21 cellular contexts compared by ENCODE assay signal in genomic region chr18:77119851-77120491, GRCh38. TPM values are rescaled to one million over a fixed set of nuclear protein-coding genes. Genes with fewer than 3 reads are reported as not detected.
A peak's percentile ranks its signal among the peaks of the same experiment; 100 is the strongest.
DNase-seq lines count a peak whose midpoint lies in the region; ATAC-seq and TF ChIP-seq lines count a peak whose summit lies in the region.
"Had no signal": no experiment of that assay in that cellular context is flagged by ENCODE, and none has a peak within 500 bp of the region (broad histone marks: within the 10 kb centered on the region; RNA-seq: fewer than 3 reads in every experiment).

No MANE protein-coding gene starts in this region.

- POLR2A ChIA-PET in WTC11 (lab: Charles Lee), result no interaction called here

- H3K4me1 Mint-ChIP-seq in stimulated activated naive CD8-positive, alpha-beta T cell treated with anti-CD3 and anti-CD28 coated beads, Interleukin-15, Interleukin-2, amounts not matched to agents 100 ng/mL and 50 ng/mL, for 24 hours (ENCODE audit: low read depth), result peaks cover 88% of the 10 kb centered on the region
- peaks cover 63% of the 10 kb centered on the region for H3K4me1 Mint-ChIP-seq in WTC11

- WGBS in smooth muscle cell (ENCODE audit: low lambda C conversion rate), result 92% methylated on average over 23 of the region's 23 CpGs

- no peak for DNase-seq in stimulated activated naive CD8-positive, alpha-beta T cell treated with anti-CD3 and anti-CD28 coated beads, Interleukin-15, Interleukin-2, amounts not matched to agents 100 U/mL and 50 U/mL, for 24 hours
- DNase-seq in WTC11 (ENCODE audit: low spot score) (no peak), left lobe of liver (ENCODE audit: low spot score) (peak; percentile 31), vagina (ENCODE audit: extremely low spot score in 2 of 2) (peak; percentile 67 to 79), HAP-1 (ENCODE audit: low spot score in 2 of 2) (no peak), smooth muscle cell (lab: John Stamatoyannopoulos, UW; ENCODE audit: unreplicated experiment) (no peak)
- DNase-seq: activated CD4-positive, CD25-positive, alpha-beta regulatory T cell; Caco-2; erythroblast; GM23248; NCI-H1694 treated with DMSO at 0.1 percent for 48 hours; NCI-H345; NK-92 treated with Interleukin-12 subunit alpha and Interleukin-12 subunit beta, amount 100 ng/mL, for 24 hours; stimulated activated CD4-positive, alpha-beta T cell treated with anti-CD3 and anti-CD28 coated beads, Interleukin-2, amount 100 ng/mL, for 24 hours; substantia nigra had no signal

- no peak overlapping the region for H3K27ac ChIP-seq in vagina
- no peak overlapping the region for H3K27ac ChIP-seq in smooth muscle cell (ENCODE audit: low read depth)
- H3K27ac ChIP-seq: GM23248, left lung had no signal

- ATAC-seq in stimulated activated naive CD8-positive, alpha-beta T cell treated with anti-CD3 and anti-CD28 coated beads, Interleukin-15, Interleukin-2, amounts not matched to agents 100 U/mL and 50 U/mL, for 24 hours, result no peak
- ATAC-seq in WTC11 (peak; percentile 24; the same call in 1 of the 2 replicates), left lobe of liver (no peak), HG02970 (IDR thresholded peaks at IDR 0.05; ENCODE audit: low FRiP score, unreplicated experiment) (no peak)
- ATAC-seq: left lung, pancreas had no signal

- H3K27ac Mint-ChIP-seq in stimulated activated naive CD8-positive, alpha-beta T cell treated with anti-CD3 and anti-CD28 coated beads, Interleukin-15, Interleukin-2, amounts not matched to agents 100 ng/mL and 50 ng/mL, for 24 hours, result peak overlapping the region; percentile 16
- peak overlapping the region; percentile 53; the same call in 1 of the 2 replicates for H3K27ac Mint-ChIP-seq in WTC11
- H3K27ac Mint-ChIP-seq: T-helper 1 cell treated with Interleukin-12 subunit alpha and Interleukin-12 subunit beta and Interleukin-4 antibody, amounts not matched to agents 30 μg/mL and 1 μg/mL, for 36 hours had no signal

- H3K4me3 ChIP-seq in vagina (no peak overlapping the region), HAP-1 (no peak overlapping the region), smooth muscle cell (no peak overlapping the region)
- H3K4me3 ChIP-seq: GM23248, left lung, pancreas had no signal

- H3K36me3 ChIP-seq in vagina (no peaks in the 10 kb centered on the region), HAP-1 (replicated peaks) (no peaks in the 10 kb centered on the region), smooth muscle cell (ENCODE audit: low read depth) (no peaks in the 10 kb centered on the region)
- H3K36me3 ChIP-seq: pancreas had no signal

- H3K79me2 ChIP-seq in smooth muscle cell (ENCODE audit: low read depth), result no peaks in the 10 kb centered on the region

- peaks cover 55% of the 10 kb centered on the region for H3K36me3 Mint-ChIP-seq in stimulated activated naive CD8-positive, alpha-beta T cell treated with anti-CD3 and anti-CD28 coated beads, Interleukin-15, Interleukin-2, amounts not matched to agents 100 ng/mL and 50 ng/mL, for 24 hours (ENCODE audit: low read depth)
- peaks cover 7% of the 10 kb centered on the region for H3K36me3 Mint-ChIP-seq in WTC11
- H3K36me3 Mint-ChIP-seq: IgD-negative memory B cell had no signal

- in situ Hi-C loops in HAP-1 (cut with MboI; ENCODE audit: low sequenced_read_pairs), result no loop called here

- H3K9me3 Mint-ChIP-seq in stimulated activated naive CD8-positive, alpha-beta T cell treated with anti-CD3 and anti-CD28 coated beads, Interleukin-15, Interleukin-2, amounts not matched to agents 100 ng/mL and 50 ng/mL, for 24 hours, result peaks cover 4% of the 10 kb centered on the region
- H3K9me3 Mint-ChIP-seq in WTC11, result no peaks in the 10 kb centered on the region
- H3K9me3 Mint-ChIP-seq: IgD-negative memory B cell; T-helper 1 cell treated with Interleukin-12 subunit alpha and Interleukin-12 subunit beta and Interleukin-4 antibody, amounts not matched to agents 30 μg/mL and 1 μg/mL, for 36 hours had no signal

- no peak for TF ChIP-seq POLR2A in vagina (IDR thresholded peaks at IDR 0.05)

- H3K4me2 ChIP-seq in smooth muscle cell, result no peak overlapping the region

- H3K27me3 ChIP-seq in vagina (no peaks in the 10 kb centered on the region), HAP-1 (ENCODE audit: low read depth) (no peaks in the 10 kb centered on the region), smooth muscle cell (ENCODE audit: low read depth) (no peaks in the 10 kb centered on the region)
- H3K27me3 ChIP-seq: left lung, pancreas had no signal

- H4K20me1 ChIP-seq in smooth muscle cell (ENCODE audit: low read depth), result no peaks in the 10 kb centered on the region

- H3K4me1 ChIP-seq in vagina (peaks cover 30% of the 10 kb centered on the region), HAP-1 (no peaks in the 10 kb centered on the region), smooth muscle cell (ENCODE audit: low read depth) (no peaks in the 10 kb centered on the region)

- H3K9me3 ChIP-seq in vagina, result no peaks in the 10 kb centered on the region
- no peaks in the 10 kb centered on the region for H3K9me3 ChIP-seq in HAP-1
- H3K9me3 ChIP-seq in smooth muscle cell (replicated peaks; ENCODE audit: low read depth), result no peaks in the 10 kb centered on the region
- H3K9me3 ChIP-seq: Caco-2, left lung, pancreas had no signal

- CTCF ChIA-PET in WTC11 (lab: Charles Lee), result interaction anchor here (1.8 kb wide), 1 partner anchor 12 kb away, joined by 5 read pairs; no protein-coding TSS in a partner anchor

- no peaks in the 10 kb centered on the region for H3K27me3 Mint-ChIP-seq in stimulated activated naive CD8-positive, alpha-beta T cell treated with anti-CD3 and anti-CD28 coated beads, Interleukin-15, Interleukin-2, amounts not matched to agents 100 ng/mL and 50 ng/mL, for 24 hours
- H3K27me3 Mint-ChIP-seq in WTC11 (ENCODE audit: low read depth), result no peaks in the 10 kb centered on the region
- H3K27me3 Mint-ChIP-seq: IgD-negative memory B cell had no signal

- intact Hi-C loops in vagina (cut with DNase I), result no loop called here

- TF ChIP-seq CTCF in WTC11 (IDR thresholded peaks at IDR 0.05), result no peak
- no peak for TF ChIP-seq CTCF in vagina (IDR thresholded peaks at IDR 0.05)
- TF ChIP-seq CTCF in smooth muscle cell (IDR thresholded peaks at IDR 0.05; ENCODE audit: borderline replicate concordance, insufficient read depth, poor library complexity, severe bottlenecking), result no peak

- no peak overlapping the region for H3K9ac ChIP-seq in smooth muscle cell (ENCODE audit: low read depth)
- H3K9ac ChIP-seq: GM23248 had no signal

- H2AFZ ChIP-seq in smooth muscle cell (ENCODE audit: low read depth), result no peak overlapping the region
- H2AFZ ChIP-seq: GM23248 had no signal

- no peaks in the 10 kb centered on the region for H3F3A ChIP-seq in smooth muscle cell (ENCODE audit: low read depth)

- no peak overlapping the region for H3K4me3 Mint-ChIP-seq in stimulated activated naive CD8-positive, alpha-beta T cell treated with anti-CD3 and anti-CD28 coated beads, Interleukin-15, Interleukin-2, amounts not matched to agents 100 ng/mL and 50 ng/mL, for 24 hours
- no peak overlapping the region for H3K4me3 Mint-ChIP-seq in WTC11
- H3K4me3 Mint-ChIP-seq: T-helper 1 cell treated with Interleukin-12 subunit alpha and Interleukin-12 subunit beta and Interleukin-4 antibody, amounts not matched to agents 30 μg/mL and 1 μg/mL, for 36 hours had no signal

TF ChIP-seq in WTC11, 78 proteins besides CTCF, POLR2A, EP300 and RAD21:
- no peak for TF ChIP-seq EMX1 (CRISPR knock-in tag; IDR thresholded peaks at IDR 0.05)
- TF ChIP-seq E2F4 (CRISPR knock-in tag; IDR thresholded peaks at IDR 0.05; ENCODE audit: borderline replicate concordance, low read depth), result no peak
- no peak for TF ChIP-seq ZNF138 (CRISPR knock-in tag; conservative IDR thresholded peaks at IDR 0.05)
TF ChIP-seq in WTC11: peak in this region for 0.

RNA-seq across cellular contexts. Expression of gene MBP, which starts 12.6 kb away (rescaled TPM):
- total RNA-seq in WTC11 (2021), result 19.6 to 20.2 TPM (median 19.6 TPM) in 3 replicates
- total RNA-seq in left lobe of liver, result 24.1 TPM
- 33.6 TPM for total RNA-seq in vagina
- total RNA-seq in smooth muscle cell, result 4.5 and 5.1 TPM in 2 replicates
- polyA plus RNA-seq in smooth muscle cell, result 1.4 and 6.3 TPM in 2 replicates

Comparison
In these comparisons a context has a peak if more than half of its experiments do, and no peak if none do; other contexts are left out.
1. DNase-seq: peak in left lobe of liver (single experiment) and vagina (2 of 2); none in stimulated activated naive CD8-positive, alpha-beta T cell treated with anti-CD3 and anti-CD28 coated beads, Interleukin-15, Interleukin-2, amounts not matched to agents 100 U/mL and 50 U/mL, for 24 hours (single experiment), WTC11 (single experiment), HAP-1 (0 of 2) and smooth muscle cell (single experiment).